Comparison of ENCODE assay signal across 24 cellular contexts in the genomic region with DNA sequence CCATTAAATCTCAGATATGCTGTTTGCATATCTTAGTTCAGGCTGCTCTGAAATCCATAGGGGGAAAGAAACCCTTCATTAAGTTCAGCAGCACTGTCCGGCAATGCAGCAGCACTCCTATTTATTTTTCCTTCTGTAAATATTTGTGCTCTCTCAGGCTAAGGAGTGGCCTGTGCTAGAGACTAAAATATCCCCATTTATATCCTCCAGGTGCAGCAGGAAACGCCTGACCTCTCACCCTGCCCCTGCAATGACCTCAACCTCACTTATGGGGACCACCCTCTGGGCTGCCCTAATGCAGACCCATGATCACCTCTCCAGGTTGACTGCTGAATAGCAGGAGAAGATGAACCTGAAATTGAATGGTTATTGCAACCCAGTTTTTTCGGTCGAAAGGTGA.
A peak's percentile ranks its signal among the peaks of the same experiment; 100 is the strongest.
DNase-seq lines count a peak whose midpoint lies in the region; ATAC-seq, FAIRE-seq and TF ChIP-seq lines count a peak whose summit lies in the region.
"Had no signal": no experiment of that assay in that cellular context is flagged by ENCODE, and none has a peak within 500 bp of the region (broad histone marks: within the 10 kb centered on the region; RNA-seq: fewer than 3 reads in every experiment).

No MANE protein-coding gene starts in this region.

- H3K56ac ChIP-seq in H1 (replicated peaks; ENCODE audit: insufficient read length, low read depth, low read length), result no peak overlapping the region

- H2AK5ac ChIP-seq in H1 (ENCODE audit: low read depth, low read length), result no peak overlapping the region

- no peak overlapping the region for H2AFZ ChIP-seq in H1 (ENCODE audit: low read length)
- H2AFZ ChIP-seq: GM23248 had no signal

- H3K9me3 ChIP-seq in H1 (ENCODE audit: insufficient read depth in 2 of 2, low read depth in 1 of 2, low read length in 1 of 2) (no peaks in the 10 kb centered on the region), small intestine (ENCODE audit: control insufficient read depth, low read depth) (no peaks in the 10 kb centered on the region), tibial nerve (peaks cover 0 to 12% (median 0%) of the 10 kb centered on the region in 4 donors)
- H3K9me3 ChIP-seq: ascending aorta, esophagus muscularis mucosa, testis had no signal

- H3K9ac ChIP-seq in H1 (replicated peaks in 1 of 4; ENCODE audit: extremely low read depth in 1 of 4, low read depth in 3 of 4, low read length in 3 of 4), result no peak overlapping the region; a peak in 1 of 7 replicates
- H3K9ac ChIP-seq: GM23248 had no signal

- TF ChIP-seq EP300 in H1 (IDR thresholded peaks at IDR 0.05; ENCODE audit: borderline replicate concordance in 1 of 2, low read depth in 2 of 2, low read length in 2 of 2) (no peak), tibial nerve (IDR thresholded peaks at IDR 0.05) (no peak)

- H4K91ac ChIP-seq in H1 (replicated peaks; ENCODE audit: insufficient read length, low read length), result no peak overlapping the region

- H3K4me3 ChIP-seq in H7 (ENCODE audit: insufficient read depth, low read depth, low read length) (no peak overlapping the region), H1 (ENCODE audit: extremely low read depth in 1 of 4, insufficient read depth in 2 of 4, low read depth in 3 of 4, low read length in 4 of 4) (no peak overlapping the region), small intestine (ENCODE audit: low read depth in 1 of 2, low read length in 2 of 2) (no peak overlapping the region), tibial nerve (no peak overlapping the region)
- H3K4me3 ChIP-seq: ascending aorta, esophagus muscularis mucosa, GM23248, SJCRH30, testis had no signal

- no peak overlapping the region for H4K5ac ChIP-seq in H1 (ENCODE audit: insufficient read length, low read depth, low read length)

- FAIRE-seq in H1 (lab: Jason Lieb, UNC) (peak; percentile 60), small intestine (lab: Jason Lieb, UNC) (no peak)
- FAIRE-seq: HTR-8/SVneo had no signal

- H3K27me3 ChIP-seq in H7 (ENCODE audit: control insufficient read depth, insufficient read depth, low read length) (no peaks in the 10 kb centered on the region), H1 (replicated peaks in 1 of 4; ENCODE audit: control insufficient read depth in 3 of 4, extremely low read depth in 1 of 4, insufficient read depth in 3 of 4, low read length in 3 of 4) (no peaks in the 10 kb centered on the region), small intestine (ENCODE audit: control insufficient read depth in 2 of 2, insufficient read depth in 2 of 2, low read length in 2 of 2) (no peaks in the 10 kb centered on the region), tibial nerve (no peaks in the 10 kb centered on the region)
- H3K27me3 ChIP-seq: ascending aorta, esophagus muscularis mucosa, SJCRH30, testis had no signal

- H3K79me1 ChIP-seq in H1 (ENCODE audit: low read depth, low read length), result no peaks in the 10 kb centered on the region

- intact Hi-C loops in Calu3 (cut with micrococcal nuclease; ENCODE audit: unreplicated experiment), result no loop called here

- no peaks in the 10 kb centered on the region for H3K79me2 ChIP-seq in H1 (ENCODE audit: control insufficient read depth in 1 of 2, insufficient read depth in 2 of 2, low read length in 2 of 2)

- BruUV-seq in Calu3 (replicated peaks; lab: Mats Ljungman, UMichigan), result no TSS peak

- TF ChIP-seq CTCF in H1 (IDR thresholded peaks at IDR 0.05; ENCODE audit: control extremely low read depth in 1 of 3, insufficient read depth in 1 of 3, low read depth in 1 of 3, low read length in 3 of 3), result 0 out of 4 replicates have a peak, but pooled peaks of 1 of the 3 experiments have one; percentile 2
- no peak for TF ChIP-seq CTCF in Calu3 (IDR thresholded peaks at IDR 0.05; ENCODE audit: unreplicated experiment)
- TF ChIP-seq CTCF in tibial nerve (IDR thresholded peaks at IDR 0.05), result no peak

- H3K27ac ChIP-seq in H1 (ENCODE audit: low read depth, low read length), result no peak overlapping the region
- no peak overlapping the region for H3K27ac ChIP-seq in small intestine (ENCODE audit: low read depth in 1 of 2, low read length in 1 of 2)
- no peak overlapping the region for H3K27ac ChIP-seq in tibial nerve
- H3K27ac ChIP-seq: ascending aorta, esophagus muscularis mucosa, GM23248, SJCRH30, testis had no signal

- H4K8ac ChIP-seq in H1 (ENCODE audit: extremely low read depth, insufficient read depth, low read length), result no peak overlapping the region

- H2BK15ac ChIP-seq in H1 (ENCODE audit: low read length), result no peak overlapping the region

- TF ChIP-seq POLR2A in H1 (IDR thresholded peaks at IDR 0.05; ENCODE audit: control extremely low read depth in 1 of 2, low read depth in 2 of 2, low read length in 2 of 2) (no peak), tibial nerve (IDR thresholded peaks at IDR 0.05) (no peak)

- no peaks in the 10 kb centered on the region for H4K20me1 ChIP-seq in H1 (replicated peaks in 1 of 2; ENCODE audit: control insufficient read depth in 1 of 2, insufficient read depth in 2 of 2, low read length in 2 of 2)

- CTCF ChIA-PET in H1 (lab: Charles Lee; ENCODE audit: partially characterized antibody), result interaction anchor here (0.6 to 1.4 kb wide), 2 partner anchors 42 to 153 kb away, joined by 3 read pairs; no protein-coding TSS in a partner anchor
- CTCF ChIA-PET in Calu3 (lab: Charles Lee), result no interaction called here

- no peak overlapping the region for H3K4ac ChIP-seq in H1 (replicated peaks; ENCODE audit: insufficient read length, low read depth, low read length)

- no peak overlapping the region for H3K23ac ChIP-seq in H1 (ENCODE audit: insufficient read length)

- peaks cover 0 to 3% (median 0%) of the 10 kb centered on the region in 3 donors for H3K36me3 Mint-ChIP-seq in naive thymus-derived CD8-positive, alpha-beta T cell
- no peaks in the 10 kb centered on the region for H3K36me3 Mint-ChIP-seq in Calu3 (ENCODE audit: insufficient read depth, unreplicated experiment)

- POLR2A ChIA-PET in H1 (lab: Charles Lee; ENCODE audit: partially characterized antibody), result no interaction called here
- POLR2A ChIA-PET in naive thymus-derived CD8-positive, alpha-beta T cell (lab: Charles Lee), result no interaction called here

- no peaks in the 10 kb centered on the region for H3K4me1 Mint-ChIP-seq in naive thymus-derived CD8-positive, alpha-beta T cell
- no peaks in the 10 kb centered on the region for H3K4me1 Mint-ChIP-seq in Calu3 (ENCODE audit: low read depth, unreplicated experiment)
- H3K4me1 Mint-ChIP-seq: central memory CD8-positive, alpha-beta T cell had no signal

- peak; percentile 32 for DNase-seq in H7
- DNase-seq in NCI-H2081 (lab: John Stamatoyannopoulos, UW), result peak; percentile 66 to 85
- no peak for DNase-seq in H1 (ENCODE audit: low read depth in 1 of 2, low spot score in 2 of 2)
- DNase-seq in small intestine, result peak; percentile 6
- no peak for DNase-seq in naive thymus-derived CD8-positive, alpha-beta T cell
- no peak for DNase-seq in Calu3
- no peak for DNase-seq in tibial nerve (ENCODE audit: low spot score in 2 of 2)
- DNase-seq: activated CD8-positive, alpha-beta T cell treated with anti-CD3 and anti-CD28 coated beads for 36 hours; activated naive CD4-positive, alpha-beta T cell treated with anti-CD3 and anti-CD28 coated beads, Interleukin-2, amount 50 U/mL, for 16 hours; activated T-cell treated with anti-CD3 and anti-CD28 coated beads, Interleukin-2, amount 50 U/mL, for 72 hours; AML-193; effector CD8-positive, alpha-beta T cell; GM23248; left ventricle myocardium superior; NCI-H187; NCI-H524; nucleus accumbens; right cardiac atrium; SJCRH30; testis had no signal

- no peak overlapping the region for H2BK5ac ChIP-seq in H1 (ENCODE audit: low read depth, low read length)

- H3K36me3 ChIP-seq in H7 (replicated peaks; ENCODE audit: control insufficient read depth, insufficient read depth, low read length) (no peaks in the 10 kb centered on the region), H1 (ENCODE audit: control insufficient read depth in 2 of 4, insufficient read depth in 4 of 4, low read length in 3 of 4) (no peaks in the 10 kb centered on the region), small intestine (ENCODE audit: control insufficient read depth in 2 of 2, insufficient read depth in 2 of 2, low read length in 2 of 2) (no peaks in the 10 kb centered on the region), tibial nerve (no peaks in the 10 kb centered on the region)
- H3K36me3 ChIP-seq: ascending aorta, esophagus muscularis mucosa, SJCRH30 had no signal

- peaks cover 0 to 13% (median 4%) of the 10 kb centered on the region in 5 donors for H3K27me3 Mint-ChIP-seq in naive thymus-derived CD8-positive, alpha-beta T cell
- no peaks in the 10 kb centered on the region for H3K27me3 Mint-ChIP-seq in Calu3 (ENCODE audit: unreplicated experiment)
- H3K27me3 Mint-ChIP-seq: central memory CD8-positive, alpha-beta T cell had no signal

- H2BK20ac ChIP-seq in H1 (ENCODE audit: low read length), result no peak overlapping the region

- H3K18ac ChIP-seq in H1 (ENCODE audit: extremely low read depth, low read length), result no peak overlapping the region

- peak; percentile 7 to 29; a peak in 2 of 4 replicates for TF ChIP-seq RAD21 in H1 (IDR thresholded peaks at IDR 0.05 in 1 of 2, conservative IDR thresholded peaks at IDR 0.05 in 1 of 2; ENCODE audit: low read depth in 2 of 2, low read length in 2 of 2)

- H3K27ac Mint-ChIP-seq in naive thymus-derived CD8-positive, alpha-beta T cell, result no peak overlapping the region
- H3K27ac Mint-ChIP-seq in Calu3 (ENCODE audit: unreplicated experiment), result no peak overlapping the region
- H3K27ac Mint-ChIP-seq: activated CD8-positive, alpha-beta T cell treated with anti-CD3 and anti-CD28 coated beads for 36 hours; activated T-cell treated with anti-CD3 and anti-CD28 coated beads, Interleukin-2, amount 50 U/mL, for 72 hours had no signal

- peaks cover 0 to 17% (median 3%) of the 10 kb centered on the region in 9 donors for H3K9me3 Mint-ChIP-seq in naive thymus-derived CD8-positive, alpha-beta T cell
- peaks cover 18% of the 10 kb centered on the region for H3K9me3 Mint-ChIP-seq in Calu3 (ENCODE audit: low read depth, unreplicated experiment)

- no peak overlapping the region for H3K4me2 ChIP-seq in H1 (ENCODE audit: insufficient read depth in 1 of 2, low read depth in 2 of 2, low read length in 2 of 2)

- ATAC-seq in naive thymus-derived CD8-positive, alpha-beta T cell, result no peak
- ATAC-seq: activated CD8-positive, alpha-beta T cell treated with anti-CD3 and anti-CD28 coated beads for 36 hours; activated T-cell treated with anti-CD3 and anti-CD28 coated beads, Interleukin-2, amount 50 U/mL, for 72 hours; left ventricle myocardium superior; right cardiac atrium had no signal

- no peak overlapping the region for H3K4me3 Mint-ChIP-seq in naive thymus-derived CD8-positive, alpha-beta T cell
- no peak overlapping the region for H3K4me3 Mint-ChIP-seq in Calu3 (ENCODE audit: low read depth, unreplicated experiment)
- H3K4me3 Mint-ChIP-seq: activated CD8-positive, alpha-beta T cell treated with anti-CD3 and anti-CD28 coated beads for 36 hours; activated T-cell treated with anti-CD3 and anti-CD28 coated beads, Interleukin-2, amount 50 U/mL, for 72 hours; central memory CD8-positive, alpha-beta T cell had no signal

- no peaks in the 10 kb centered on the region for H3K4me1 ChIP-seq in H1 (replicated peaks in 1 of 4; ENCODE audit: control insufficient read depth in 3 of 4, insufficient read depth in 4 of 4, low read length in 3 of 4)
- H3K4me1 ChIP-seq in small intestine (ENCODE audit: control insufficient read depth in 2 of 2, insufficient read depth in 1 of 2, low read depth in 1 of 2, low read length in 1 of 2), result no peaks in the 10 kb centered on the region
- H3K4me1 ChIP-seq in tibial nerve, result no peaks in the 10 kb centered on the region
- H3K4me1 ChIP-seq: ascending aorta, esophagus muscularis mucosa, SJCRH30, testis had no signal

- H3K23me2 ChIP-seq in H1 (ENCODE audit: low read depth, low read length), result no peaks in the 10 kb centered on the region

- no peak overlapping the region for H2BK120ac ChIP-seq in H1 (replicated peaks; ENCODE audit: low read depth, low read length)

- no peak overlapping the region for H3K14ac ChIP-seq in H1 (ENCODE audit: insufficient read length)

- 94% methylated on average over 4 of the region's 4 CpGs; no CpG with 5 or more reads in 1 of the 2 experiments for WGBS in H1 (ENCODE audit: extremely low coverage in 1 of 2, insufficient coverage in 1 of 2, insufficient read length in 1 of 2, insufficient replicate concordance in 2 of 2, low coverage in 1 of 2, low lambda C conversion rate in 2 of 2, missing lambda C conversion rate in 1 of 2), 2 experiments
- 22 to 46% (median 36%) methylated on average over 4 of the region's 4 CpGs for WGBS in small intestine, 3 donors
- 49 to 58% methylated on average over 4 of the region's 4 CpGs for WGBS in tibial nerve, 2 donors

- no peak overlapping the region for H2BK12ac ChIP-seq in H1 (ENCODE audit: low read depth, low read length)

Comparison
In these comparisons a context has a peak if more than half of its experiments do, and no peak if none do; other contexts are left out.
1. DNase-seq: peak in H7 (single experiment), NCI-H2081 (2 of 2) and small intestine (single experiment); none in H1 (0 of 2), naive thymus-derived CD8-positive, alpha-beta T cell (0 of 10), Calu3 (single experiment) and tibial nerve (0 of 2).